ENCODE assay signal across 8 cellular contexts in genomic region chr1:35544976-35545375, GRCh38. TPM values are rescaled to one million over a fixed set of nuclear protein-coding genes. Genes with fewer than 3 reads are reported as not detected.
DNase-seq lines count a peak whose midpoint lies in the region; ATAC-seq and TF ChIP-seq lines count a peak whose summit lies in the region.

No MANE protein-coding gene starts in this region.

- intact Hi-C loops in spleen (cut with DNase I; ENCODE audit: low total_unique reads), result no loop called here

- H4K20me1 ChIP-seq in DND-41 (ENCODE audit: insufficient read depth, low read length), result peaks cover 6% of the 10 kb centered on the region; the same call in 1 of the 2 replicates

- no peaks in the 10 kb centered on the region for H3K27me3 ChIP-seq in DND-41 (ENCODE audit: insufficient read depth, low read length, poor library complexity)
- H3K27me3 ChIP-seq in SJCRH30, result no peaks in the 10 kb centered on the region
- no peaks in the 10 kb centered on the region for H3K27me3 ChIP-seq in brain microvascular endothelial cell (replicated peaks)
- no peaks in the 10 kb centered on the region for H3K27me3 ChIP-seq in spleen (replicated peaks in 1 of 7)

- no peak overlapping the region for H3K9ac ChIP-seq in DND-41 (ENCODE audit: low read depth, low read length)

- H3K36me3 ChIP-seq in DND-41 (ENCODE audit: insufficient read depth, low read length), result peaks cover 34% of the 10 kb centered on the region; the same call in 1 of the 2 replicates
- peaks cover 31% of the 10 kb centered on the region for H3K36me3 ChIP-seq in SJCRH30
- peaks cover 3% of the 10 kb centered on the region for H3K36me3 ChIP-seq in brain microvascular endothelial cell (replicated peaks)
- H3K36me3 ChIP-seq in spleen, result peaks cover 0 to 77% (median 9%) of the 10 kb centered on the region in 6 donors

- H3K9me3 ChIP-seq in DND-41 (ENCODE audit: insufficient read depth, low read length, severe bottlenecking), result no peaks in the 10 kb centered on the region
- H3K9me3 ChIP-seq in SJCRH30 (replicated peaks), result no peaks in the 10 kb centered on the region
- H3K9me3 ChIP-seq in spleen, result no peaks in the 10 kb centered on the region

- H3K27ac ChIP-seq in DND-41 (ENCODE audit: low read length) (no peak overlapping the region), SJCRH30 (no peak overlapping the region), brain microvascular endothelial cell (no peak overlapping the region), spleen (peak overlapping the region in 2 of 8 donors; percentile 21 to 52)

- ATAC-seq in DND-41 (ENCODE audit: insufficient read depth, low read depth), result peak; percentile 71

- no peak for TF ChIP-seq POLR2A in spleen (IDR thresholded peaks at IDR 0.05)

- H3K4me3 ChIP-seq in DND-41 (ENCODE audit: low read depth in 1 of 2, low read length in 2 of 2), result no peak overlapping the region
- H3K4me3 ChIP-seq in SJCRH30, result no peak overlapping the region
- H3K4me3 ChIP-seq in brain microvascular endothelial cell (ENCODE audit: low read depth, low read length), result no peak overlapping the region
- H3K4me3 ChIP-seq in spleen, result no peak overlapping the region

- DNase-seq in DND-41, result peak; percentile 46
- DNase-seq in HT-29 (ENCODE audit: low spot score), result peak; percentile 55
- DNase-seq in SJCRH30, result peak; percentile 57 to 61
- DNase-seq in brain microvascular endothelial cell, result no peak
- peak; percentile 68 for DNase-seq in left kidney (ENCODE audit: low read depth, low spot score)
- DNase-seq in ureter (ENCODE audit: low spot score), result no peak
- no peak for DNase-seq in NCI-H2107 (lab: John Stamatoyannopoulos, UW)
- no peak for DNase-seq in spleen

- TF ChIP-seq CTCF in DND-41 (IDR thresholded peaks at IDR 0.05; ENCODE audit: borderline replicate concordance, extremely low read depth, low read length, poor library complexity, severe bottlenecking) (peak; percentile 62), brain microvascular endothelial cell (IDR thresholded peaks at IDR 0.05; ENCODE audit: low read depth, low read length, missing control alignments) (peak; percentile 30), spleen (IDR thresholded peaks at IDR 0.05 in 8 of 11, conservative IDR thresholded peaks at IDR 0.05 in 3 of 11) (peak in 5 of 11 experiments; percentile 37 to 62 (median 48))

- WGBS in spleen, 5 donors, result 45 to 73% (median 50%) methylated on average over 3 of the region's 3 CpGs

- no peak overlapping the region for H3K4me2 ChIP-seq in DND-41 (ENCODE audit: insufficient read depth, low read length)

- peaks cover 32% of the 10 kb centered on the region for H3K79me2 ChIP-seq in DND-41 (ENCODE audit: insufficient read depth, low read length)

- H2AFZ ChIP-seq in DND-41 (ENCODE audit: low read depth, low read length), result no peak overlapping the region

- in situ Hi-C loops in brain microvascular endothelial cell (cut with HindIII; ENCODE audit: low pct_ligation_motif_present, low sequenced_read_pairs), result no loop called here

- H3K4me1 ChIP-seq in DND-41 (ENCODE audit: insufficient read depth, low read length), result no peaks in the 10 kb centered on the region
- H3K4me1 ChIP-seq in SJCRH30, result peaks cover 5% of the 10 kb centered on the region; the same call in 1 of the 2 replicates
- peaks cover 3 to 83% (median 44%) of the 10 kb centered on the region in 6 donors for H3K4me1 ChIP-seq in spleen

RNA-seq across cellular contexts. Expression of gene KIAA0319L, which starts 12.2 kb away (rescaled TPM):
- 33.9 and 34.1 TPM in 2 replicates for total RNA-seq in HT-29 (2014; rRNA removed; shearing (Covaris generic))
- 25.4 and 29.9 TPM in 2 replicates for total RNA-seq in SJCRH30 (2014; rRNA removed; shearing (Covaris generic))
- total RNA-seq in ureter, result 74.6 TPM
- 100 to 1,000 TPM in 1 of 7 donors, 10 to 100 TPM in 6; 52.2 to 103 (median 68.9) TPM for total RNA-seq in spleen
- polyA plus RNA-seq in spleen, result 10 to 100 TPM; 10.5 to 18.5 (median 14.9) TPM

RNA-seq across cellular contexts. Expression of gene NCDN, which starts 12.6 kb away (rescaled TPM):
- 42.4 and 50.9 TPM in 2 replicates for total RNA-seq in HT-29 (2014; rRNA removed; shearing (Covaris generic))
- 21.2 and 21.7 TPM in 2 replicates for total RNA-seq in SJCRH30 (2014; rRNA removed; shearing (Covaris generic))
- 27.1 TPM for total RNA-seq in ureter
- total RNA-seq in spleen, result 10 to 100 TPM; 13.5 to 19.1 (median 17.4) TPM
- polyA plus RNA-seq in spleen, result 1 to 10 TPM; 4.2 to 9.3 (median 5.0) TPM

RNA-seq across cellular contexts. Expression of gene TFAP2E, which starts 28.1 kb away (rescaled TPM):
- 0.05 and 0.28 TPM in 2 replicates for total RNA-seq in HT-29 (2014; rRNA removed; shearing (Covaris generic))
- total RNA-seq in SJCRH30 (2014; rRNA removed; shearing (Covaris generic)), result 9.8 and 10.9 TPM in 2 replicates
- 1.2 TPM for total RNA-seq in ureter
- 1 to 10 TPM in 4 of 7 donors, under 1 TPM in 1, not detected in 2; 0.60 to 2.9 (median 1.7) TPM for total RNA-seq in spleen
- 1 to 10 TPM; 1.6 to 4.4 (median 3.4) TPM for polyA plus RNA-seq in spleen

Comparison
In these comparisons a context has a peak if more than half of its experiments do, and no peak if none do; other contexts are left out.
1. DNase-seq: peak in DND-41 (single experiment), HT-29 (single experiment), SJCRH30 (2 of 2) and left kidney (single experiment); none in brain microvascular endothelial cell (single experiment), ureter (single experiment), NCI-H2107 (single experiment) and spleen (single experiment).